In genomic region chr7:100163871-100164270, GRCh38 we compare ENCODE assay signal across 19 cellular contexts. TPM values are rescaled to one million over a fixed set of nuclear protein-coding genes. Genes with fewer than 3 reads are reported as not detected.
A peak's percentile ranks its signal among the peaks of the same experiment; 100 is the strongest.
DNase-seq lines count a peak whose midpoint lies in the region; ATAC-seq and TF ChIP-seq lines count a peak whose summit lies in the region.
"Had no signal": no experiment of that assay in that cellular context is flagged by ENCODE, and none has a peak within 500 bp of the region (broad histone marks: within the 10 kb centered on the region; RNA-seq: fewer than 3 reads in every experiment).

No MANE protein-coding gene starts in this region.

- 94% methylated on average over 5 of the region's 5 CpGs for WGBS in hepatocyte (ENCODE audit: low lambda C conversion rate, missing lambda C conversion rate)
- WGBS in lower leg skin, 2 donors: 90 to 92% methylated on average over 5 of the region's 5 CpGs

- DNase-seq in activated T-cell treated with anti-CD3 and anti-CD28 coated beads, Interleukin-2, amount 50 U/mL, for 24 hours: no peak
- DNase-seq in activated T-cell treated with anti-CD3 and anti-CD28 coated beads, Interleukin-2, amount 50 U/mL, for 1 hour: no peak
- DNase-seq in T-cell (no peak), endothelial cell (ENCODE audit: low spot score) (no peak), hepatocyte (ENCODE audit: low spot score) (no peak), lower leg skin (ENCODE audit: low spot score in 2 of 2) (no peak), ecto neural progenitor cell (ENCODE audit: low spot score) (no peak)
- no peak for DNase-seq in stimulated activated effector memory CD8-positive, alpha-beta T cell treated with anti-CD3 and anti-CD28 coated beads, Interleukin-12 subunit alpha, Interleukin-12 subunit beta, amount 100 ng/mL, for 72 hours (ENCODE audit: low spot score in 2 of 2)
- DNase-seq: activated CD4-positive, alpha-beta T cell treated with anti-CD3 and anti-CD28 coated beads, Interleukin-2, amount 50 U/mL, for 4 hours; BE2C; effector CD8-positive, alpha-beta T cell; NCI-H1105; NCI-H2029 treated with DMSO at 0.1 percent for 48 hours; stimulated activated CD4-positive, alpha-beta T cell treated with anti-CD3 and anti-CD28 coated beads, Interleukin-4, amount 100 ng/mL, for 1 hour; stimulated activated naive CD8-positive, alpha-beta T cell treated with anti-CD3 and anti-CD28 coated beads, Interleukin-15, Interleukin-2, amounts not matched to agents 100 U/mL and 50 U/mL, for 24 hours had no signal

- CTCF ChIA-PET in T-cell (lab: Charles Lee): interaction anchor here (0.7 to 0.9 kb wide), 2 partner anchors 15 to 107 kb away, joined by 4 read pairs; partner anchors contain the start of gene LAMTOR4 (in 1 of the 2)

- H3K4me1 ChIP-seq in hepatocyte (ENCODE audit: insufficient read depth): peaks cover 9% of the 10 kb centered on the region

- no peaks in the 10 kb centered on the region for H3K79me2 ChIP-seq in hepatocyte

- H2AFZ ChIP-seq in hepatocyte: no peak overlapping the region

- H3K27ac ChIP-seq in hepatocyte: no peak overlapping the region
- H3K27ac ChIP-seq: gastroesophageal sphincter, HL-60, tibial nerve had no signal

- H3K9me2 ChIP-seq in hepatocyte (replicated peaks; ENCODE audit: insufficient read depth): no peaks in the 10 kb centered on the region

- TF ChIP-seq CTCF in endothelial cell (IDR thresholded peaks at IDR 0.05; ENCODE audit: unreplicated experiment) (no peak), hepatocyte (IDR thresholded peaks at IDR 0.05; ENCODE audit: poor library complexity) (no peak), lower leg skin (IDR thresholded peaks at IDR 0.05) (no peak)

- H3K9me3 Mint-ChIP-seq in activated T-cell treated with anti-CD3 and anti-CD28 coated beads, Interleukin-2, amount 50 U/mL, for 24 hours: no peaks in the 10 kb centered on the region
- no peaks in the 10 kb centered on the region for H3K9me3 Mint-ChIP-seq in T-cell
- no peaks in the 10 kb centered on the region for H3K9me3 Mint-ChIP-seq in endothelial cell (ENCODE audit: unreplicated experiment)
- no peaks in the 10 kb centered on the region for H3K9me3 Mint-ChIP-seq in stimulated activated effector memory CD8-positive, alpha-beta T cell treated with anti-CD3 and anti-CD28 coated beads, Interleukin-12 subunit alpha, Interleukin-12 subunit beta, amount 100 ng/mL, for 72 hours

- no peak overlapping the region for H3K4me2 ChIP-seq in hepatocyte

- H3K36me3 ChIP-seq in hepatocyte (replicated peaks; ENCODE audit: insufficient read depth, low read depth): no peaks in the 10 kb centered on the region
- H3K36me3 ChIP-seq: BE2C, gastroesophageal sphincter had no signal

- POLR2A ChIA-PET in T-cell (lab: Charles Lee): interaction anchor here (0.6 to 0.7 kb wide), 3 partner anchors 29 to 265 kb away, joined by 5 to 10 read pairs (median 7); no protein-coding TSS in a partner anchor

- H3K27me3 ChIP-seq in hepatocyte: peaks cover 3% of the 10 kb centered on the region
- H3K27me3 ChIP-seq: tibial nerve had no signal

- H3K36me3 Mint-ChIP-seq in activated T-cell treated with anti-CD3 and anti-CD28 coated beads, Interleukin-2, amount 50 U/mL, for 24 hours (ENCODE audit: low read depth): peaks cover 2% of the 10 kb centered on the region
- H3K36me3 Mint-ChIP-seq in T-cell (no peaks in the 10 kb centered on the region), endothelial cell (ENCODE audit: low read depth, unreplicated experiment) (peaks cover 4% of the 10 kb centered on the region)
- no peaks in the 10 kb centered on the region for H3K36me3 Mint-ChIP-seq in stimulated activated effector memory CD8-positive, alpha-beta T cell treated with anti-CD3 and anti-CD28 coated beads, Interleukin-12 subunit alpha, Interleukin-12 subunit beta, amount 100 ng/mL, for 72 hours

- ATAC-seq in T-cell (replicated peaks in 1 of 4): no peak
- no peak for ATAC-seq in stimulated activated effector memory CD8-positive, alpha-beta T cell treated with anti-CD3 and anti-CD28 coated beads, Interleukin-12 subunit alpha, Interleukin-12 subunit beta, amount 100 ng/mL, for 72 hours
- ATAC-seq: gastroesophageal sphincter; stimulated activated naive CD8-positive, alpha-beta T cell treated with anti-CD3 and anti-CD28 coated beads, Interleukin-15, Interleukin-2, amounts not matched to agents 100 U/mL and 50 U/mL, for 24 hours had no signal

- intact Hi-C loops in lower leg skin (cut with DNase I; ENCODE audit: low total_unique reads): no loop called here

- H3K4me3 ChIP-seq in hepatocyte (no peak overlapping the region), lower leg skin (ENCODE audit: low read depth, poor library complexity, severe bottlenecking) (no peak overlapping the region)
- H3K4me3 ChIP-seq: A549, gastroesophageal sphincter, tibial nerve had no signal

- H4K20me1 ChIP-seq in hepatocyte (ENCODE audit: insufficient read depth, poor library complexity, severe bottlenecking): no peaks in the 10 kb centered on the region

- H3K4me1 Mint-ChIP-seq in activated T-cell treated with anti-CD3 and anti-CD28 coated beads, Interleukin-2, amount 50 U/mL, for 24 hours (ENCODE audit: low read depth): peaks cover 62% of the 10 kb centered on the region
- H3K4me1 Mint-ChIP-seq in T-cell (peaks cover 57 to 83% (median 76%) of the 10 kb centered on the region in 3 donors), endothelial cell (ENCODE audit: unreplicated experiment) (peaks cover 29% of the 10 kb centered on the region)
- H3K4me1 Mint-ChIP-seq in stimulated activated effector memory CD8-positive, alpha-beta T cell treated with anti-CD3 and anti-CD28 coated beads, Interleukin-12 subunit alpha, Interleukin-12 subunit beta, amount 100 ng/mL, for 72 hours: peaks cover 42% of the 10 kb centered on the region

- no peak overlapping the region for H3K4me3 Mint-ChIP-seq in activated T-cell treated with anti-CD3 and anti-CD28 coated beads, Interleukin-2, amount 50 U/mL, for 24 hours
- peak overlapping the region; percentile 6 to 69 (median 58) for H3K4me3 Mint-ChIP-seq in T-cell
- H3K4me3 Mint-ChIP-seq in endothelial cell (ENCODE audit: unreplicated experiment): peak overlapping the region; percentile 47
- no peak overlapping the region for H3K4me3 Mint-ChIP-seq in stimulated activated effector memory CD8-positive, alpha-beta T cell treated with anti-CD3 and anti-CD28 coated beads, Interleukin-12 subunit alpha, Interleukin-12 subunit beta, amount 100 ng/mL, for 72 hours

- peak overlapping the region; percentile 50 for H3K27ac Mint-ChIP-seq in activated T-cell treated with anti-CD3 and anti-CD28 coated beads, Interleukin-2, amount 50 U/mL, for 24 hours
- peak overlapping the region; percentile 98 for H3K27ac Mint-ChIP-seq in T-cell
- H3K27ac Mint-ChIP-seq in endothelial cell (ENCODE audit: unreplicated experiment): no peak overlapping the region
- peak overlapping the region; percentile 43 for H3K27ac Mint-ChIP-seq in stimulated activated effector memory CD8-positive, alpha-beta T cell treated with anti-CD3 and anti-CD28 coated beads, Interleukin-12 subunit alpha, Interleukin-12 subunit beta, amount 100 ng/mL, for 72 hours

- no peak for TF ChIP-seq POLR2A in lower leg skin (IDR thresholded peaks at IDR 0.05)

- H3K27me3 Mint-ChIP-seq in activated T-cell treated with anti-CD3 and anti-CD28 coated beads, Interleukin-2, amount 50 U/mL, for 24 hours: no peaks in the 10 kb centered on the region
- H3K27me3 Mint-ChIP-seq in T-cell: peaks cover 0 to 16% of the 10 kb centered on the region in 2 donors
- H3K27me3 Mint-ChIP-seq in endothelial cell (ENCODE audit: unreplicated experiment): peaks cover 31% of the 10 kb centered on the region

- no peaks in the 10 kb centered on the region for H3K9me3 ChIP-seq in hepatocyte (ENCODE audit: low read depth)
- H3K9me3 ChIP-seq: A549, BE2C, gastroesophageal sphincter, tibial nerve had no signal

RNA-seq across cellular contexts. Expression of gene GAL3ST4, which starts 4.5 kb away (rescaled TPM):
- 10 to 100 TPM; 10.5 to 29.7 (median 18.0) TPM for total RNA-seq in T-cell
- 4.4 TPM for total RNA-seq in endothelial cell (ENCODE audit: unreplicated experiment)
- total RNA-seq in hepatocyte: 0.73 and 2.6 TPM in 2 replicates
- 3.3 and 4.3 TPM in 2 replicates for polyA plus RNA-seq in hepatocyte
- 10 to 100 TPM; 25.3 to 36.1 (median 27.2) TPM for total RNA-seq in lower leg skin

RNA-seq across cellular contexts. Expression of gene TRAPPC14, which starts 5.3 kb away (rescaled TPM):
- total RNA-seq in T-cell (10 to 100 TPM; 52.0 to 97.2 (median 79.0) TPM), endothelial cell (ENCODE audit: unreplicated experiment) (30.2 TPM), hepatocyte (7.7 and 14.7 TPM in 2 replicates), lower leg skin (10 to 100 TPM; 20.8 to 46.5 (median 25.2) TPM)
- polyA plus RNA-seq in hepatocyte: 18.5 and 22.3 TPM in 2 replicates

RNA-seq across cellular contexts. Expression of gene GPC2, which starts 13.3 kb away (rescaled TPM):
- total RNA-seq in T-cell (10 to 100 TPM; 12.4 to 37.0 (median 26.3) TPM), endothelial cell (ENCODE audit: unreplicated experiment) (27.2 TPM), hepatocyte (2.0 and 5.3 TPM in 2 replicates), lower leg skin (10 to 100 TPM in 3 of 4 donors, 1 to 10 TPM in 1; 7.3 to 27.4 (median 11.8) TPM)
- 3.2 and 4.1 TPM in 2 replicates for polyA plus RNA-seq in hepatocyte

RNA-seq across cellular contexts. Expression of gene STAG3, which starts 13.8 kb away (rescaled TPM):
- total RNA-seq in T-cell: 1 to 10 TPM; 4.8 to 8.7 (median 7.3) TPM
- 1.9 TPM for total RNA-seq in endothelial cell (ENCODE audit: unreplicated experiment)
- 0.20 and 1.0 TPM in 2 replicates for total RNA-seq in hepatocyte
- polyA plus RNA-seq in hepatocyte: 3.4 and 4.8 TPM in 2 replicates
- 1 to 10 TPM in 2 of 4 donors, under 1 TPM in 2; 0.34 to 1.8 (median 1.0) TPM for total RNA-seq in lower leg skin

RNA-seq across cellular contexts. Expression of gene LAMTOR4, which starts 15.2 kb away (rescaled TPM):
- 100 to 1,000 TPM; 140 to 216 (median 187) TPM for total RNA-seq in T-cell
- total RNA-seq in endothelial cell (ENCODE audit: unreplicated experiment): 68.6 TPM
- 80.1 and 90.5 TPM in 2 replicates for total RNA-seq in hepatocyte
- 198 and 228 TPM in 2 replicates for polyA plus RNA-seq in hepatocyte
- total RNA-seq in lower leg skin: 100 to 1,000 TPM; 601 to 803 (median 717) TPM

Comparison
In these comparisons a context has a peak if more than half of its experiments do, and no peak if none do; other contexts are left out.
1. H3K4me3 Mint-ChIP-seq: peak in T-cell (3 of 3) and endothelial cell (single experiment); none in activated T-cell treated with anti-CD3 and anti-CD28 coated beads, Interleukin-2, amount 50 U/mL, for 24 hours (single experiment) and stimulated activated effector memory CD8-positive, alpha-beta T cell treated with anti-CD3 and anti-CD28 coated beads, Interleukin-12 subunit alpha, Interleukin-12 subunit beta, amount 100 ng/mL, for 72 hours (single experiment).